In the genomic region with DNA sequence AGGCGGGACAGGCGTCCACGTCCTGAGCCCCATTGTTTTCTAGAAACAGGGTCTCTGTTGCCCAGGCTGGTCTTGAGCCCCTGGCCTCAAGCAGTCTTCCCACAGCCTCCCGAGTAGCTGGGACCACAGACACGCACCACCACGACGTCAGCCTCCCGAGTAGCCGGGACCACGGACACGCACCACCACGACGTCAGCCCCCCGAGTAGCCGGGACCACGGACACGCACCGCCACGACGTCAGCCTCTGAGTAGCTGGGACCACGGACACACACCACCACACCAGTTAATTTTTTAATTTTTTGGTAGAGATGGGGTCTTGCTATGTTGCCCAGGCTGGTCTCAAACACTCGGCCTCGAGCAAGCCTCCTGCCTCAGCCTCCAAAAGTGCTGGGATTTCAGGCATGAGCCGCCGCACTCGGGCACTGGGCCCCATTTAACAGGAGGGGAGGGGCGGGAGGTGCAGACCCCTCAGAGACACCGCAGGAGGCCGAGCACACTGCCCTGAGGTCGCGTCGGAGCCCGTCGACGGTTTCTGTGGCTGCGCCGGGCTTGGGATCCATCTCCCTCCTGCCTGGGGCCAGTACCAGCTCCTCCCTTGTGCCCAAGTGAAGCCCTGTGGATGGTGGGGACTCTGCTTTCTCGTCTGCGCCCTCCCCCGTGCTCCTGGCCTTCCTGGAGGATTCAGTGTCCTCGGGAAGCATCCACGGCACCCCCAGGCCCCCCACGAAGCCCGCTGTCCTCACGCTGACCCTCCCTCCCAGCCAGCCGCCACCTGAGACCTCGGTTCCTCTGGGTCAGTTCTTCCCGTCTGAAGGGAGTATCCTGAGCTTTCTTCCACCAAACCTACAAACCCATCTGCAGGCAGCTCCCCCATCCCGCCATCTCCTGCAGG, we compare ENCODE assay signal across 21 cellular contexts. TPM values are rescaled to one million over a fixed set of nuclear protein-coding genes. Genes with fewer than 3 reads are reported as not detected.
DNase-seq lines count a peak whose midpoint lies in the region; ATAC-seq, FAIRE-seq and TF ChIP-seq lines count a peak whose summit lies in the region.
"Had no signal": no experiment of that assay in that cellular context is flagged by ENCODE, and none has a peak within 500 bp of the region (broad histone marks: within the 10 kb centered on the region; RNA-seq: fewer than 3 reads in every experiment).

No MANE protein-coding gene starts in this region.

- DNase-seq in Right ventricle myocardium superior (no peak), left ventricle myocardium inferior (no peak), RPMI7951 (ENCODE audit: low read depth) (peak; percentile 47), kidney (peak; percentile 93), upper lobe of left lung (peak in 1 of 2 donors; percentile 88), Ammon's horn (ENCODE audit: low spot score) (no peak), GM10266 (ENCODE audit: extremely low spot score) (no peak), D341Med (ENCODE audit: low spot score) (no peak)
- DNase-seq: Calu3, NCI-H1105 treated with DMSO at 0.1 percent for 48 hours, NCI-H1930, NCI-H2171, NCI-H446 treated with DMSO at 0.1 percent for 48 hours, NCI-H82, SW 1271 had no signal

- TF ChIP-seq CTCF in left ventricle myocardium inferior (IDR thresholded peaks at IDR 0.05; ENCODE audit: borderline replicate concordance) (no peak), kidney (IDR thresholded peaks at IDR 0.05; ENCODE audit: borderline replicate concordance, extremely low read depth, insufficient read depth) (no peak), upper lobe of left lung (IDR thresholded peaks at IDR 0.05) (no peak), GM10266 (IDR thresholded peaks at IDR 0.05; ENCODE audit: control insufficient read depth, insufficient read depth, low read depth, missing control alignments) (no peak)

- 96% methylated on average over 49 of the region's 49 CpGs for WGBS in upper lobe of left lung, 2 donors

- TF ChIP-seq POLR2A in upper lobe of left lung (IDR thresholded peaks at IDR 0.05): no peak

- FAIRE-seq in kidney (lab: Jason Lieb, UNC): no peak
- FAIRE-seq: A204.1, RCC 7860 had no signal

- peaks cover 54% of the 10 kb centered on the region for H3K36me3 ChIP-seq in left ventricle myocardium inferior
- peaks cover 10 to 41% of the 10 kb centered on the region in 2 donors for H3K36me3 ChIP-seq in kidney (ENCODE audit: control insufficient read depth in 1 of 2, insufficient read depth in 2 of 2, low read length in 2 of 2)
- peaks cover 0 to 43% (median 24%) of the 10 kb centered on the region in 4 donors for H3K36me3 ChIP-seq in upper lobe of left lung
- H3K36me3 ChIP-seq: SJSA1 had no signal

- H3K27ac ChIP-seq in left ventricle myocardium inferior (replicated peaks) (no peak overlapping the region), kidney (ENCODE audit: low read depth in 2 of 2, low read length in 2 of 2) (no peak overlapping the region), upper lobe of left lung (no peak overlapping the region)
- H3K27ac ChIP-seq: HL-60, KMS-11, SJSA1 had no signal

- no peak for TF ChIP-seq EP300 in upper lobe of left lung (IDR thresholded peaks at IDR 0.05)

- peak; percentile 36 for ATAC-seq in Right ventricle myocardium superior (ENCODE audit: poor library complexity)
- peak; percentile 50 to 52 for ATAC-seq in upper lobe of left lung (ENCODE audit: low FRiP score in 2 of 2)

- H3K27me3 ChIP-seq in left ventricle myocardium inferior (ENCODE audit: low read depth) (no peaks in the 10 kb centered on the region), upper lobe of left lung (no peaks in the 10 kb centered on the region)
- H3K27me3 ChIP-seq: SJSA1 had no signal

- H3K4me1 ChIP-seq in left ventricle myocardium inferior (peaks cover 12% of the 10 kb centered on the region), kidney (ENCODE audit: control insufficient read depth in 1 of 2, insufficient read depth in 1 of 2, low read depth in 1 of 2, low read length in 2 of 2) (peaks cover 0 to 3% of the 10 kb centered on the region in 2 donors), upper lobe of left lung (no peaks in the 10 kb centered on the region)
- H3K4me1 ChIP-seq: HAP-1, SJSA1 had no signal

- H3K4me3 ChIP-seq in left ventricle myocardium inferior (no peak overlapping the region), kidney (ENCODE audit: low read length in 2 of 2) (no peak overlapping the region), upper lobe of left lung (no peak overlapping the region)
- H3K4me3 ChIP-seq: HAP-1, SJSA1 had no signal

- intact Hi-C loops in Right ventricle myocardium superior (cut with DNase I): no loop called here
- intact Hi-C loops in left ventricle myocardium inferior (cut with micrococcal nuclease): no loop called here
- intact Hi-C loops in kidney (cut with DNase I): no loop called here

- H3K9me3 ChIP-seq in left ventricle myocardium inferior (replicated peaks): no peaks in the 10 kb centered on the region
- H3K9me3 ChIP-seq in kidney (ENCODE audit: control insufficient read depth in 1 of 2, low read length in 2 of 2): no peaks in the 10 kb centered on the region
- H3K9me3 ChIP-seq in upper lobe of left lung: no peaks in the 10 kb centered on the region
- H3K9me3 ChIP-seq: HAP-1, SJSA1 had no signal

- no peak overlapping the region for H3K9ac ChIP-seq in kidney (ENCODE audit: low read length in 2 of 2)
- H3K9ac ChIP-seq: KMS-11 had no signal

RNA-seq across cellular contexts. Expression of a gene that starts 13.0 kb away (rescaled TPM):
- 23.4 TPM for total RNA-seq in Right ventricle myocardium superior
- total RNA-seq in left ventricle myocardium inferior: 22.2 TPM
- 256 and 312 TPM in 2 replicates for total RNA-seq in RPMI7951 (2014; rRNA removed; shearing (Covaris generic))
- 84.9 TPM for total RNA-seq in kidney
- polyA plus RNA-seq in kidney (ENCODE audit: insufficient read depth, low read depth, low replicate concordance): 114 TPM
- total RNA-seq in upper lobe of left lung: 10 to 100 TPM; 17.7 to 53.7 (median 46.8) TPM

Comparison
In these comparisons a context has a peak if more than half of its experiments do, and no peak if none do; other contexts are left out.
1. DNase-seq: peak in RPMI7951 (single experiment) and kidney (single experiment); none in Right ventricle myocardium superior (single experiment), left ventricle myocardium inferior (single experiment), Ammon's horn (single experiment), GM10266 (single experiment) and D341Med (single experiment).